Comparison of ENCODE assay signal across 8 cellular contexts in the genomic region with DNA sequence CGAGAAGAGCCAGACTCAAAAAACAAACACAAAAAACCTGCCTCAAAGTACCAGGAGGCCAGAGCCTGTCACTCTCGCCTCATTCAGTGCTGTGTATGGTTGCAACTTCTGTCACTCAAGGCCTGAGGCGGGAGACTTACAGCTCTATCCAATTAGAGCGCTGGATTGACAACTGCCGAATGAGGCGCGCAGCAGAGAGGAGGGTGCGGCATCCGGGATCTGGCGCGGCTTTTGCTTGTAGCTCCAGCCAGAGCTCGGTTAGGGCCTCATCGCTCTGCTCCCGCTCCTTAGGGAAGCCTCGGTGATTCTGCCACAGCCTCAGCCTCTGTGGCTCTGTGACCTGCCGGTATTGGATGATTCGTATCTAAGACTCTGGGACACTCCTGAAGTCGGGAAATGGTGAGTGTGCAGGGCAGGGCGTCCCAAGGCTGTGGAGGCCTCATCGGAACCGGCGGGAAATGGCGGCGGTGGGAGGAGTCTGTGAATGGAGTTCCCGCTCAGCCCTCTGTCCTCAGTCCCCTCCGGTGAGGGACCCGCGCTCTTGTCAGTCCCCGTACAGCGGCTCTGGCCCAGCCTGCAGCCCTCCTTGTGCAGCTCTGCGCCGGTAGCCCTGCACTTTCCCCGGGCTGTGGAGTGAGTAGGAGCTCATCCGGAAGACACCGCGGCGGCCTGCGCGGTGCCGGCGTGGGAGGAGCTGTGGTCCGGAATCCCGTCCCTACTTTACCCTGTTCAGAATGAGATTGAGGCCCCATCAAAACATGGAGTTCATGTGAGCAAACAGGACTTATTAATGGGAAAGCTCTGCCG. TPM values are rescaled to one million over a fixed set of nuclear protein-coding genes. Genes with fewer than 3 reads are reported as not detected.
DNase-seq lines count a peak whose midpoint lies in the region; ATAC-seq and TF ChIP-seq lines count a peak whose summit lies in the region.

Gene ZNF718 (plus strand): TSS at position 227 of the 807 bp plus-strand sequence. CDS start 170 bp downstream, at position 397.

- peak within 1 kb of the TSS; percentile 100 for H3K27ac Mint-ChIP-seq in Caco-2 (ENCODE audit: unreplicated experiment)
- peak within 1 kb of the TSS; percentile 94 for H3K27ac Mint-ChIP-seq in activated T-cell treated with anti-CD3 and anti-CD28 coated beads, Interleukin-2, amount 50 U/mL, for 72 hours

- H3K9me3 ChIP-seq in Caco-2 (peaks cover 25% of the 10 kb centered on the region), PC-9 (ENCODE audit: insufficient read depth, low read depth) (no peaks in the 10 kb centered on the region), esophagus muscularis mucosa (peaks cover 0 to 4% (median 0%) of the 10 kb centered on the region in 4 donors)

- POLR2A ChIA-PET in Caco-2 (lab: Charles Lee): interaction anchor here (0.5 to 1.1 kb wide), 3 partner anchors 214 to 498 kb away, joined by 3 to 4 read pairs (median 3); no protein-coding TSS in a partner anchor
- POLR2A ChIA-PET in PC-9 (lab: Charles Lee; ENCODE audit: unreplicated experiment): interaction anchor here (0.5 to 0.7 kb wide), 4 partner anchors 153 to 1442 kb away, joined by 3 to 7 read pairs (median 4); partner anchors contain the start of gene ZNF732

- no peaks in the 10 kb centered on the region for H3K9me2 ChIP-seq in PC-9 (ENCODE audit: insufficient read depth)

- intact Hi-C loops in Caco-2 (cut with micrococcal nuclease; ENCODE audit: unreplicated experiment) (loop anchor here (1.0 kb wide), 1 partner anchor 213 kb away; the partner anchor contains the start of gene ZNF141), PC-9 (cut with micrococcal nuclease; ENCODE audit: unreplicated experiment) (no loop called here), esophagus muscularis mucosa (cut with DNase I) (no loop called here)

- no peak for TF ChIP-seq CTCF in Caco-2 (IDR thresholded peaks at IDR 0.05; ENCODE audit: insufficient read depth in 1 of 2, low read depth in 1 of 2, low read length in 1 of 2, severe bottlenecking in 1 of 2, unreplicated experiment in 1 of 2)
- TF ChIP-seq CTCF in PC-9 (conservative IDR thresholded peaks at IDR 0.05): no peak
- peak in 1 of 3 experiments; percentile 16 for TF ChIP-seq CTCF in esophagus muscularis mucosa (IDR thresholded peaks at IDR 0.05)

- 1% methylated on average over 27 of the region's 44 CpGs for WGBS in esophagus muscularis mucosa

- H2AFZ ChIP-seq in PC-9: peak within 1 kb of the TSS; percentile 79

- peaks cover 4% of the 10 kb centered on the region for H3K9me3 Mint-ChIP-seq in Caco-2 (ENCODE audit: unreplicated experiment)
- H3K9me3 Mint-ChIP-seq in activated T-cell treated with anti-CD3 and anti-CD28 coated beads, Interleukin-2, amount 50 U/mL, for 72 hours: peaks cover 8 to 15% of the 10 kb centered on the region in 2 donors

- CTCF ChIA-PET in Caco-2 (lab: Charles Lee) (no interaction called here), PC-9 (lab: Charles Lee) (no interaction called here)

- TF ChIP-seq POLR2A in esophagus muscularis mucosa (IDR thresholded peaks at IDR 0.05; ENCODE audit: low read depth): no peak

- no peaks in the 10 kb centered on the region for H3F3A ChIP-seq in PC-9 (ENCODE audit: insufficient read depth, low read depth)

- ATAC-seq in GM21360 (IDR thresholded peaks at IDR 0.05; ENCODE audit: unreplicated experiment): peak; percentile 99
- peak; percentile 97 for ATAC-seq in activated T-cell treated with anti-CD3 and anti-CD28 coated beads, Interleukin-2, amount 50 U/mL, for 72 hours (replicated peaks in 1 of 2)

- TSS peak; percentile 35 for BruUV-seq in Caco-2 (replicated peaks; lab: Mats Ljungman, UMichigan)
- BruUV-seq in PC-9 (replicated peaks; lab: Mats Ljungman, UMichigan): TSS peak; percentile 74

- no peak for TF ChIP-seq EP300 in esophagus muscularis mucosa (IDR thresholded peaks at IDR 0.05)

- peaks cover 14% of the 10 kb centered on the region; the same call in 1 of the 2 replicates for H3K79me2 ChIP-seq in PC-9 (ENCODE audit: low read depth)

- H3K36me3 Mint-ChIP-seq in Caco-2 (ENCODE audit: insufficient read depth, unreplicated experiment): peaks cover 53% of the 10 kb centered on the region
- peaks cover 30 to 40% of the 10 kb centered on the region in 2 donors for H3K36me3 Mint-ChIP-seq in activated T-cell treated with anti-CD3 and anti-CD28 coated beads, Interleukin-2, amount 50 U/mL, for 72 hours (ENCODE audit: insufficient read depth in 2 of 2)

- H3K27ac ChIP-seq in PC-9: no peak within 1 kb of the TSS
- peak within 1 kb of the TSS; percentile 86 to 96 (median 91) for H3K27ac ChIP-seq in esophagus muscularis mucosa (replicated peaks in 1 of 4)

- no peaks in the 10 kb centered on the region for H3K27me3 ChIP-seq in Caco-2 (replicated peaks; ENCODE audit: control insufficient read depth, insufficient read depth, low read length)
- H3K27me3 ChIP-seq in PC-9 (ENCODE audit: insufficient read depth, low read depth): no peaks in the 10 kb centered on the region
- H3K27me3 ChIP-seq in esophagus muscularis mucosa: no peaks in the 10 kb centered on the region

- H4K20me1 ChIP-seq in PC-9 (ENCODE audit: insufficient read depth): no peaks in the 10 kb centered on the region

- H3K27me3 Mint-ChIP-seq in Caco-2 (ENCODE audit: insufficient read depth, unreplicated experiment): no peaks in the 10 kb centered on the region
- no peaks in the 10 kb centered on the region for H3K27me3 Mint-ChIP-seq in activated T-cell treated with anti-CD3 and anti-CD28 coated beads, Interleukin-2, amount 50 U/mL, for 72 hours (ENCODE audit: low read depth)

- H3K4me1 ChIP-seq in Caco-2: 0 out of 2 replicates have a peak, but pooled peaks cover 4% of the 10 kb centered on the region
- H3K4me1 ChIP-seq in PC-9 (replicated peaks; ENCODE audit: insufficient read depth): no peaks in the 10 kb centered on the region
- H3K4me1 ChIP-seq in esophagus muscularis mucosa: peaks cover 15 to 22% (median 20%) of the 10 kb centered on the region in 4 donors

- H3K4me1 Mint-ChIP-seq in Caco-2 (ENCODE audit: low read depth, unreplicated experiment): no peaks in the 10 kb centered on the region
- H3K4me1 Mint-ChIP-seq in activated T-cell treated with anti-CD3 and anti-CD28 coated beads, Interleukin-2, amount 50 U/mL, for 72 hours (ENCODE audit: low read depth): peaks cover 34% of the 10 kb centered on the region

- H3K4me3 ChIP-seq in Caco-2 (ENCODE audit: low read depth, low read length) (peak within 1 kb of the TSS; percentile 79), PC-9 (peak within 1 kb of the TSS; percentile 60), esophagus muscularis mucosa (peak within 1 kb of the TSS; percentile 72 to 99 (median 85))

- peak within 1 kb of the TSS; percentile 64 for H3K4me2 ChIP-seq in PC-9

- H3K36me3 ChIP-seq in Caco-2 (ENCODE audit: control insufficient read depth, insufficient read depth, low read length): peaks cover 9% of the 10 kb centered on the region
- H3K36me3 ChIP-seq in PC-9 (ENCODE audit: low read depth): no peaks in the 10 kb centered on the region
- peaks cover 0 to 25% (median 21%) of the 10 kb centered on the region in 4 donors for H3K36me3 ChIP-seq in esophagus muscularis mucosa

- H3K4me3 Mint-ChIP-seq in Caco-2 (ENCODE audit: unreplicated experiment): peak within 1 kb of the TSS; percentile 99
- peak within 1 kb of the TSS; percentile 93 to 95 for H3K4me3 Mint-ChIP-seq in activated T-cell treated with anti-CD3 and anti-CD28 coated beads, Interleukin-2, amount 50 U/mL, for 72 hours

- DNase-seq in Caco-2 (peak; percentile 94 to 96), HUDEP-2 (lab: John Stamatoyannopoulos, UW; ENCODE audit: unreplicated experiment in 76 of 76) (peak; percentile 27 to 96 (median 89)), PC-9 (peak; percentile 82 to 93), esophagus muscularis mucosa (ENCODE audit: extremely low spot score) (peak; percentile 98), myocyte (ENCODE audit: low read depth) (peak; percentile 98)
- peak; percentile 90 to 94 for DNase-seq in activated T-cell treated with anti-CD3 and anti-CD28 coated beads, Interleukin-2, amount 50 U/mL, for 72 hours
- DNase-seq in stimulated activated CD8-positive, alpha-beta memory T cell treated with anti-CD3 and anti-CD28 coated beads, Interleukin-7, amount 100 ng/mL, for 4 hours (ENCODE audit: low read depth in 2 of 2): peak; percentile 82 to 89

RNA-seq across cellular contexts. Expression of gene ZNF718, which starts in this region (rescaled TPM):
- total RNA-seq in Caco-2 (2022) (13.0 and 13.2 TPM in 2 replicates), PC-9 (2021) (3.5 and 5.6 TPM in 2 replicates), esophagus muscularis mucosa (10 to 100 TPM in 1 of 4 donors, 1 to 10 TPM in 3; 4.6 to 16.2 (median 5.7) TPM), myocyte (4.3 and 4.9 TPM in 2 replicates)
- 10 to 100 TPM in 1 of 2 donors, 1 to 10 TPM in 1; 8.1 to 10.2 TPM for total RNA-seq in activated T-cell treated with anti-CD3 and anti-CD28 coated beads, Interleukin-2, amount 50 U/mL, for 72 hours
- polyA plus RNA-seq in myocyte (2012): 2.0 TPM
